22 cellular contexts compared by ENCODE assay signal in the genomic region with DNA sequence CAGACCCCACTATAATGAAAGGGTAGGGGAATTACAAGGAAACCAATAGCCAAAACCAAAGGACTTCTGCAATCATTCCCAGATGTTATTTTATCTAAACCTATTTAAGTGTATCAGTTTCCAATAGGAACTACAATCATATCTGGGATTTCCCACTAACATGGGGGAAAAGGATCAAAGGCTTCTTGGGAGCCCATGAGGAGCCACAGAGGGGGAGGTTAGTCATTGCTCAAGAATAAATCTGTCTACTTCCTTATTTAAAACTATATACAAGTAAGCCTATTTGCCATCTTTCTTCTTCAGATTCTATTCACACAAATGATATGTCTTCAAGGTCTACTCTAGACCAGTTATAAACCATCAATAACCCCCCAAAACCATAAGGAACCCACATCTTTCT. TPM values are rescaled to one million over a fixed set of nuclear protein-coding genes. Genes with fewer than 3 reads are reported as not detected.
A peak's percentile ranks its signal among the peaks of the same experiment; 100 is the strongest.
DNase-seq lines count a peak whose midpoint lies in the region; ATAC-seq and TF ChIP-seq lines count a peak whose summit lies in the region.
"Had no signal": no experiment of that assay in that cellular context is flagged by ENCODE, and none has a peak within 500 bp of the region (broad histone marks: within the 10 kb centered on the region; RNA-seq: fewer than 3 reads in every experiment).

No MANE protein-coding gene starts in this region.

- TF ChIP-seq CTCF in HCT116 (IDR thresholded peaks at IDR 0.05 in 2 of 3, conservative IDR thresholded peaks at IDR 0.05 in 1 of 3; ENCODE audit: borderline replicate concordance in 1 of 3, insufficient read depth in 1 of 3, low read depth in 2 of 3, low read length in 2 of 3) (no peak), progenitor cell of endocrine pancreas (IDR thresholded peaks at IDR 0.05; ENCODE audit: unreplicated experiment) (no peak)

- ATAC-seq in HCT116: no peak
- no peak for ATAC-seq in HG02840 (IDR thresholded peaks at IDR 0.05; ENCODE audit: low FRiP score, unreplicated experiment)
- ATAC-seq: Panc1, T-helper 17 cell had no signal

- H3K4me1 ChIP-seq in HCT116 (ENCODE audit: control insufficient read depth in 1 of 2, insufficient read depth in 2 of 2, low read length in 2 of 2): peaks cover 17 to 56% of the 10 kb centered on the region in 2 experiments
- H3K4me1 ChIP-seq: BE2C had no signal

- no peak overlapping the region for H3K9ac ChIP-seq in HCT116 (ENCODE audit: low read length)

- H3K27me3 Mint-ChIP-seq in progenitor cell of endocrine pancreas: no peaks in the 10 kb centered on the region
- H3K27me3 Mint-ChIP-seq: T-helper 17 cell had no signal

- H3K36me3 Mint-ChIP-seq in progenitor cell of endocrine pancreas (ENCODE audit: insufficient read depth): peaks cover 10% of the 10 kb centered on the region

- RAD21 ChIA-PET in HCT116 (lab: Charles Lee; ENCODE audit: low non-redundant PET in 1 of 2, low total read pairs in 2 of 2, uncharacterized antibody in 2 of 2, unreplicated experiment in 2 of 2): interaction anchor here in 1 of 2 experiments (0.6 kb wide), 1 partner anchor 14 kb away, joined by 3 read pairs; no protein-coding TSS in a partner anchor

- H3K27me3 ChIP-seq in HCT116 (ENCODE audit: insufficient read depth, low read length): no peaks in the 10 kb centered on the region
- H3K27me3 ChIP-seq: BE2C, MG63 had no signal

- POLR2A ChIA-PET in HCT116 (lab: Charles Lee): no interaction called here

- no TSS peak for BruUV-seq in HCT116 (replicated peaks; lab: Mats Ljungman, UMichigan)

- no peaks in the 10 kb centered on the region for H3K36me3 ChIP-seq in HCT116 (ENCODE audit: control insufficient read depth in 1 of 2, insufficient read depth in 2 of 2, low read length in 2 of 2)
- H3K36me3 ChIP-seq: BE2C, MG63 had no signal

- H3K27ac ChIP-seq in HCT116 (ENCODE audit: low read depth, low read length): no peak overlapping the region
- H3K27ac ChIP-seq: SK-N-MC had no signal

- peaks cover 6% of the 10 kb centered on the region for H3K4me1 Mint-ChIP-seq in progenitor cell of endocrine pancreas (ENCODE audit: low read depth)

- intact Hi-C loops in HCT116 (cut with micrococcal nuclease): no loop called here

- H4K20me1 ChIP-seq in HCT116 (ENCODE audit: insufficient read depth): no peaks in the 10 kb centered on the region

- peak; percentile 57 for DNase-seq in CD1c-positive myeloid dendritic cell (ENCODE audit: extremely low spot score)
- DNase-seq in HCT116 (ENCODE audit: low read depth, low spot score): no peak
- DNase-seq in OCI-M1 (lab: John Stamatoyannopoulos, UW): peak; percentile 31
- no peak for DNase-seq in progenitor cell of endocrine pancreas (ENCODE audit: low spot score, unreplicated experiment)
- DNase-seq in Ammon's horn (ENCODE audit: low spot score): no peak
- no peak for DNase-seq in activated effector memory CD4-positive, alpha-beta T cell treated with Interleukin-2 at 50 U/mL for 16 hours
- DNase-seq: BE2C, IMR-90, KG1, MG63, NCI-H1105, NCI-H1436 treated with DMSO at 0.1 percent for 48 hours, NCI-H187 treated with DMSO at 0.1 percent for 48 hours, NCI-H2171 treated with DMSO at 0.1 percent for 48 hours, NCI-H524 treated with DMSO at 0.1 percent for 48 hours, NCI-H774, SIG-M5, T-helper 17 cell had no signal

- no peak overlapping the region for H3K4me3 ChIP-seq in HCT116 (replicated peaks in 1 of 2; ENCODE audit: low read depth in 1 of 2, low read length in 2 of 2)
- H3K4me3 ChIP-seq: MG63, SK-N-MC had no signal

- peak overlapping the region; percentile 65; the same call in 1 of the 2 replicates for H3K4me2 ChIP-seq in HCT116 (ENCODE audit: low read length)

- H3K9me3 Mint-ChIP-seq in progenitor cell of endocrine pancreas (ENCODE audit: low read depth): no peaks in the 10 kb centered on the region
- H3K9me3 Mint-ChIP-seq: CD14-positive monocyte had no signal

- no peaks in the 10 kb centered on the region for H3K9me2 ChIP-seq in HCT116 (ENCODE audit: insufficient read depth)

- no peak overlapping the region for H3K4me3 Mint-ChIP-seq in progenitor cell of endocrine pancreas (ENCODE audit: low read depth)
- H3K4me3 Mint-ChIP-seq: CD14-positive monocyte, T-helper 17 cell had no signal

- no peaks in the 10 kb centered on the region for H3K9me3 ChIP-seq in HCT116 (ENCODE audit: control insufficient read depth in 1 of 2, insufficient read depth in 1 of 2, low read depth in 1 of 2, low read length in 2 of 2)
- H3K9me3 ChIP-seq: BE2C, MG63 had no signal

- CTCF ChIA-PET in HCT116 (lab: Charles Lee): no interaction called here

- H3K27ac Mint-ChIP-seq in progenitor cell of endocrine pancreas: peak overlapping the region; percentile 73
- H3K27ac Mint-ChIP-seq: T-helper 17 cell had no signal

- H2AFZ ChIP-seq in HCT116 (ENCODE audit: low read depth, low read length, poor library complexity, severe bottlenecking): no peak overlapping the region

- TF ChIP-seq RAD21 in HCT116 (IDR thresholded peaks at IDR 0.05; ENCODE audit: low read depth): no peak

- H3K79me2 ChIP-seq in HCT116 (ENCODE audit: insufficient read depth, low read length): peaks cover 4% of the 10 kb centered on the region; the same call in 1 of the 2 replicates

- TF ChIP-seq POLR2A in HCT116 (IDR thresholded peaks at IDR 0.05; ENCODE audit: borderline replicate concordance, extremely low read depth, insufficient read depth, insufficient read length): no peak

TF ChIP-seq in HCT116, 20 proteins besides CTCF, POLR2A, EP300 and RAD21:
- no peak for TF ChIP-seq FOSL1 (IDR thresholded peaks at IDR 0.05; ENCODE audit: low read depth)
- no peak for TF ChIP-seq ELF1 (IDR thresholded peaks at IDR 0.05; ENCODE audit: borderline replicate concordance, low read depth)
- no peak for TF ChIP-seq POLR2AphosphoS5 (IDR thresholded peaks at IDR 0.05; ENCODE audit: low read depth, low read length)
- no peak for TF ChIP-seq SRF (IDR thresholded peaks at IDR 0.05; ENCODE audit: low read depth)
- no peak for TF ChIP-seq ZNF274 (IDR thresholded peaks at IDR 0.05; ENCODE audit: low read depth, low read length)
- TF ChIP-seq JUND (IDR thresholded peaks at IDR 0.05): no peak
- TF ChIP-seq ZFX (IDR thresholded peaks at IDR 0.05): no peak
- no peak for TF ChIP-seq CBX3 (IDR thresholded peaks at IDR 0.05; ENCODE audit: low read depth)
- TF ChIP-seq SP1 (IDR thresholded peaks at IDR 0.05; ENCODE audit: low read depth): no peak
- TF ChIP-seq REST (IDR thresholded peaks at IDR 0.05; ENCODE audit: low read depth): no peak
- TF ChIP-seq CEBPB (IDR thresholded peaks at IDR 0.05; ENCODE audit: low read depth): no peak
- TF ChIP-seq SIN3A (IDR thresholded peaks at IDR 0.05; ENCODE audit: low read depth): no peak
- no peak for TF ChIP-seq EZH2 (IDR thresholded peaks at IDR 0.05)
- TF ChIP-seq EGR1 (IDR thresholded peaks at IDR 0.05; ENCODE audit: low read depth): no peak
- no peak for TF ChIP-seq YY1 (IDR thresholded peaks at IDR 0.05; ENCODE audit: extremely low read depth, insufficient replicate concordance, low read depth, low read length)
- TF ChIP-seq TCF7L2 (IDR thresholded peaks at IDR 0.05; ENCODE audit: borderline replicate concordance, extremely low read depth, insufficient read depth, insufficient read length): no peak
- TF ChIP-seq EZH2phosphoT487 (IDR thresholded peaks at IDR 0.05; ENCODE audit: borderline replicate concordance): no peak

RNA-seq across cellular contexts. Expression of gene FGD6, which starts 33.1 kb away (rescaled TPM):
- 18.2 TPM for total RNA-seq in HCT116 (2021; ENCODE audit: unreplicated experiment)
- polyA plus RNA-seq in HCT116 (2012): 6.4 and 6.8 TPM in 2 replicates
- total RNA-seq in progenitor cell of endocrine pancreas: 62.7 and 68.2 TPM in 2 replicates

RNA-seq across cellular contexts. Expression of gene VEZT, which starts 33.5 kb away (rescaled TPM):
- 46.4 TPM for total RNA-seq in HCT116 (2021; ENCODE audit: unreplicated experiment)
- 15.9 and 22.7 TPM in 2 replicates for polyA plus RNA-seq in HCT116 (2012)
- total RNA-seq in progenitor cell of endocrine pancreas: 126 and 132 TPM in 2 replicates

Comparison
In these comparisons a context has a peak if more than half of its experiments do, and no peak if none do; other contexts are left out.
1. DNase-seq: peak in CD1c-positive myeloid dendritic cell (single experiment) and OCI-M1 (single experiment); none in HCT116 (single experiment), progenitor cell of endocrine pancreas (single experiment), Ammon's horn (single experiment) and activated effector memory CD4-positive, alpha-beta T cell treated with Interleukin-2 at 50 U/mL for 16 hours (single experiment).